In genomic region chr17:50864747-50865059, GRCh38 we compare ENCODE assay signal across 1 cellular context.
TF ChIP-seq lines count a peak whose summit lies in the region.

No MANE protein-coding gene starts in this region.

TF ChIP-seq in H1, 55 proteins besides CTCF, POLR2A, EP300 and RAD21:
- TF ChIP-seq ATF3 (IDR thresholded peaks at IDR 0.05; ENCODE audit: insufficient read depth, low read depth, low read length): no peak
- no peak for TF ChIP-seq TAF7 (optimal IDR thresholded peaks at IDR 0.05; ENCODE audit: borderline replicate concordance, low read depth, low read length)
- TF ChIP-seq NRF1 (IDR thresholded peaks at IDR 0.05; ENCODE audit: low read depth, low read length): no peak
- TF ChIP-seq RBBP5 (IDR thresholded peaks at IDR 0.05; ENCODE audit: borderline replicate concordance, low read depth, low read length): no peak
- no peak for TF ChIP-seq BACH1 (IDR thresholded peaks at IDR 0.05; ENCODE audit: low read length)
- no peak for TF ChIP-seq CBX5 (IDR thresholded peaks at IDR 0.05; ENCODE audit: low read depth, low read length)
- no peak for TF ChIP-seq HDAC2 (IDR thresholded peaks at IDR 0.05; ENCODE audit: borderline replicate concordance in 1 of 2, low read depth in 2 of 2, low read length in 2 of 2)
- no peak for TF ChIP-seq CTBP2 (IDR thresholded peaks at IDR 0.05; ENCODE audit: borderline replicate concordance, insufficient read depth, insufficient read length, low read length)
- no peak for TF ChIP-seq ASH2L (IDR thresholded peaks at IDR 0.05; ENCODE audit: low read length)
- TF ChIP-seq SP4 (IDR thresholded peaks at IDR 0.05; ENCODE audit: low read length): no peak
- no peak for TF ChIP-seq JUN (IDR thresholded peaks at IDR 0.05; ENCODE audit: low read depth, low read length)
- TF ChIP-seq KDM4A (IDR thresholded peaks at IDR 0.05; ENCODE audit: low read depth, low read length, severe bottlenecking): no peak
